In genomic region chr17:50626037-50626574, GRCh38 we compare ENCODE assay signal across 8 cellular contexts. TPM values are rescaled to one million over a fixed set of nuclear protein-coding genes. Genes with fewer than 3 reads are reported as not detected.
A peak's percentile ranks its signal among the peaks of the same experiment; 100 is the strongest.
DNase-seq lines count a peak whose midpoint lies in the region; ATAC-seq, FAIRE-seq and TF ChIP-seq lines count a peak whose summit lies in the region.

No MANE protein-coding gene starts in this region.

- no peak overlapping the region for H3K27ac Mint-ChIP-seq in activated CD4-positive, alpha-beta T cell treated with anti-CD3 and anti-CD28 coated beads, Interleukin-2, amount 10 ng/mL, durations not matched to agents 7 days and 5 days
- H3K27ac Mint-ChIP-seq in memory B cell: no peak overlapping the region

- H3K27me3 Mint-ChIP-seq in activated CD4-positive, alpha-beta T cell treated with anti-CD3 and anti-CD28 coated beads, Interleukin-2, amount 10 ng/mL, durations not matched to agents 7 days and 5 days: peaks cover 31% of the 10 kb centered on the region
- H3K27me3 Mint-ChIP-seq in memory B cell: peaks cover 40% of the 10 kb centered on the region

- H3K4me1 Mint-ChIP-seq in activated CD4-positive, alpha-beta T cell treated with anti-CD3 and anti-CD28 coated beads, Interleukin-2, amount 10 ng/mL, durations not matched to agents 7 days and 5 days: peaks cover 4% of the 10 kb centered on the region
- H3K4me1 Mint-ChIP-seq in memory B cell: peaks cover 3% of the 10 kb centered on the region

- no peak for FAIRE-seq in GM19239 (lab: Jason Lieb, UNC)

- H3K36me3 Mint-ChIP-seq in activated CD4-positive, alpha-beta T cell treated with anti-CD3 and anti-CD28 coated beads, Interleukin-2, amount 10 ng/mL, durations not matched to agents 7 days and 5 days (ENCODE audit: low read depth): no peaks in the 10 kb centered on the region
- H3K36me3 Mint-ChIP-seq in memory B cell: no peaks in the 10 kb centered on the region

- peak; percentile 75 for ATAC-seq in memory B cell (ENCODE audit: low read depth)
- ATAC-seq in GM21619 (IDR thresholded peaks at IDR 0.05; ENCODE audit: unreplicated experiment): no peak

- no peak overlapping the region for H3K4me3 Mint-ChIP-seq in activated CD4-positive, alpha-beta T cell treated with anti-CD3 and anti-CD28 coated beads, Interleukin-2, amount 10 ng/mL, durations not matched to agents 7 days and 5 days
- H3K4me3 Mint-ChIP-seq in memory B cell: no peak overlapping the region

- CTCF ChIA-PET in activated CD4-positive, alpha-beta T cell treated with anti-CD3 and anti-CD28 coated beads, Interleukin-2, amount 10 ng/mL, durations not matched to agents 7 days and 5 days (lab: Charles Lee): interaction anchor here (0.5 to 2.4 kb wide), 10 partner anchors 9 to 137 kb away, joined by 3 to 13 read pairs (median 4); no protein-coding TSS in a partner anchor

- TF ChIP-seq CTCF in AG10803 (conservative IDR thresholded peaks at IDR 0.05; ENCODE audit: low read length): peak; percentile 78

- POLR2A ChIA-PET in activated CD4-positive, alpha-beta T cell treated with anti-CD3 and anti-CD28 coated beads, Interleukin-2, amount 10 ng/mL, durations not matched to agents 7 days and 5 days (lab: Charles Lee): no interaction called here

- no peak overlapping the region for H3K4me3 ChIP-seq in AG10803 (ENCODE audit: low read length)

- peak; percentile 74 for DNase-seq in AG10803 (ENCODE audit: low read depth)
- DNase-seq in GM19239 (ENCODE audit: insufficient read length, low spot score): peak; percentile 67
- DNase-seq in NCI-H526 (lab: John Stamatoyannopoulos, UW): peak; percentile 75 to 94
- DNase-seq in activated CD4-positive, alpha-beta T cell treated with anti-CD3 and anti-CD28 coated beads, Interleukin-2, amount 10 ng/mL, durations not matched to agents 7 days and 5 days: peak; percentile 65
- peak; percentile 85 for DNase-seq in dermis blood vessel endothelial cell
- DNase-seq in memory B cell (ENCODE audit: low spot score in 2 of 2): peak; percentile 40 to 64
- DNase-seq in stimulated activated CD8-positive, alpha-beta memory T cell treated with anti-CD3 and anti-CD28 coated beads, Interleukin-15, amount 100 ng/mL, for 4 hours (ENCODE audit: low read depth in 2 of 2): peak; percentile 17 to 36

- no peaks in the 10 kb centered on the region for H3K9me3 Mint-ChIP-seq in activated CD4-positive, alpha-beta T cell treated with anti-CD3 and anti-CD28 coated beads, Interleukin-2, amount 10 ng/mL, durations not matched to agents 7 days and 5 days
- no peaks in the 10 kb centered on the region for H3K9me3 Mint-ChIP-seq in memory B cell

RNA-seq across cellular contexts. Expression of gene ABCC3, which starts 8.6 kb away (rescaled TPM):
- not detected for total RNA-seq in activated CD4-positive, alpha-beta T cell treated with anti-CD3 and anti-CD28 coated beads, Interleukin-2, amount 10 ng/mL, durations not matched to agents 7 days and 5 days
- 1.3 and 2.7 TPM in 2 replicates for total RNA-seq in dermis blood vessel endothelial cell

Comparison
In these comparisons a context has a peak if more than half of its experiments do, and no peak if none do; other contexts are left out.
1. DNase-seq: peak in every context shown above with its lines; median percentile 85 in dermis blood vessel endothelial cell; 84 in NCI-H526; 74 in AG10803; 67 in GM19239; 65 in activated CD4-positive, alpha-beta T cell treated with anti-CD3 and anti-CD28 coated beads, Interleukin-2, amount 10 ng/mL, durations not matched to agents 7 days and 5 days; 52 in memory B cell; 26 in stimulated activated CD8-positive, alpha-beta memory T cell treated with anti-CD3 and anti-CD28 coated beads, Interleukin-15, amount 100 ng/mL, for 4 hours.